ENCODE assay signal across 11 cellular contexts in genomic region chrX:151722241-151722846, GRCh38. TPM values are rescaled to one million over a fixed set of nuclear protein-coding genes. Genes with fewer than 3 reads are reported as not detected.
A peak's percentile ranks its signal among the peaks of the same experiment; 100 is the strongest.
DNase-seq lines count a peak whose midpoint lies in the region; ATAC-seq and TF ChIP-seq lines count a peak whose summit lies in the region.
"Had no signal": no experiment of that assay in that cellular context is flagged by ENCODE, and none has a peak within 500 bp of the region (broad histone marks: within the 10 kb centered on the region; RNA-seq: fewer than 3 reads in every experiment).

No MANE protein-coding gene starts in this region.

- intact Hi-C loops in mucosa of descending colon (cut with DNase I, micrococcal nuclease): no loop called here

- ATAC-seq in mucosa of descending colon (peak; percentile 76), HG03025 (IDR thresholded peaks at IDR 0.05; ENCODE audit: low FRiP score, unreplicated experiment) (no peak)

- peaks cover 0 to 9% (median 0%) of the 10 kb centered on the region in 11 experiments; a peak in 3 of 22 replicates for H3K9me3 ChIP-seq in BLaER1 treated with 17β-estradiol and CSF1 and Interleukin-3, amounts not matched to agents 10 nM and 100 nM (replicated peaks in 1 of 11)
- no peaks in the 10 kb centered on the region for H3K9me3 ChIP-seq in mucosa of descending colon
- H3K9me3 ChIP-seq: tibial artery had no signal

- peaks cover 0 to 10% (median 0%) of the 10 kb centered on the region in 11 experiments; a peak in 3 of 22 replicates for H4K20me1 ChIP-seq in BLaER1 treated with 17β-estradiol and CSF1 and Interleukin-3, amounts not matched to agents 10 nM and 100 nM

- H3K4me3 ChIP-seq in BLaER1 treated with 17β-estradiol and CSF1 and Interleukin-3, amounts not matched to agents 10 nM and 100 nM: no peak overlapping the region
- H3K4me3 ChIP-seq in HFF-Myc (replicated peaks; ENCODE audit: low read depth, low read length): no peak overlapping the region
- H3K4me3 ChIP-seq in mucosa of descending colon: no peak overlapping the region
- H3K4me3 ChIP-seq: tibial artery had no signal

- H3K4me2 ChIP-seq in BLaER1 treated with 17β-estradiol and CSF1 and Interleukin-3, amounts not matched to agents 10 nM and 100 nM: peak overlapping the region in 10 of 11 experiments; percentile 62 to 76 (median 70); a peak in 18 of 22 replicates

- DNase-seq in HFF-Myc (ENCODE audit: extremely low read depth, low read depth): no peak
- DNase-seq in dermis blood vessel endothelial cell: peak; percentile 43
- peak in 2 of 3 donors; percentile 42 to 49 for DNase-seq in mucosa of descending colon
- DNase-seq in anterior cingulate cortex (lab: John Stamatoyannopoulos, UW): no peak
- DNase-seq in activated T-cell treated with anti-CD3 and anti-CD28 coated beads for 4 hours: no peak
- no peak for DNase-seq in cerebellum (ENCODE audit: low spot score)
- DNase-seq: GDM1, NCI-H2029 had no signal

- H3K9ac ChIP-seq in BLaER1 treated with 17β-estradiol and CSF1 and Interleukin-3, amounts not matched to agents 10 nM and 100 nM: peak overlapping the region in 1 of 11 experiments; percentile 50; a peak in 2 of 22 replicates

- peaks cover 84 to 100% (median 97%) of the 10 kb centered on the region in 11 experiments for H3K27me3 ChIP-seq in BLaER1 treated with 17β-estradiol and CSF1 and Interleukin-3, amounts not matched to agents 10 nM and 100 nM
- H3K27me3 ChIP-seq: tibial artery had no signal

- peak overlapping the region in 5 of 11 experiments; percentile 67 to 74 (median 72); a peak in 10 of 22 replicates for H3K27ac ChIP-seq in BLaER1 treated with 17β-estradiol and CSF1 and Interleukin-3, amounts not matched to agents 10 nM and 100 nM
- H3K27ac ChIP-seq: tibial artery had no signal

- peak; percentile 42 for TF ChIP-seq CTCF in HFF-Myc (IDR thresholded peaks at IDR 0.05; ENCODE audit: low read depth, low read length, missing control alignments)
- TF ChIP-seq CTCF in mucosa of descending colon (IDR thresholded peaks at IDR 0.05): no peak

- H3K4me1 ChIP-seq in BLaER1 treated with 17β-estradiol and CSF1 and Interleukin-3, amounts not matched to agents 10 nM and 100 nM: peaks cover 40 to 56% (median 48%) of the 10 kb centered on the region in 10 experiments
- H3K4me1 ChIP-seq in mucosa of descending colon (ENCODE audit: low read depth): no peaks in the 10 kb centered on the region
- H3K4me1 ChIP-seq: tibial artery had no signal

- H3K36me3 ChIP-seq in BLaER1 treated with 17β-estradiol and CSF1 and Interleukin-3, amounts not matched to agents 10 nM and 100 nM: no peaks in the 10 kb centered on the region
- no peaks in the 10 kb centered on the region for H3K36me3 ChIP-seq in mucosa of descending colon (ENCODE audit: low read depth)
- H3K36me3 ChIP-seq: tibial artery had no signal

RNA-seq across cellular contexts. Expression of gene FATE1, which starts 6.5 kb away (rescaled TPM):
- total RNA-seq in dermis blood vessel endothelial cell: not detected in 2 replicates
- not detected for total RNA-seq in mucosa of descending colon
- not detected for total RNA-seq in cerebellum

RNA-seq across cellular contexts. Expression of gene CNGA2, which starts 12.2 kb away (rescaled TPM):
- total RNA-seq in dermis blood vessel endothelial cell (not detected in 2 replicates), mucosa of descending colon (not detected), cerebellum (not detected)

RNA-seq across cellular contexts. Expression of gene PRRG3, which starts 27.1 kb away (rescaled TPM):
- total RNA-seq in dermis blood vessel endothelial cell: not detected in 2 replicates
- 1 to 10 TPM in 1 of 3 donors, under 1 TPM in 2; 0.06 to 2.8 (median 0.22) TPM for total RNA-seq in mucosa of descending colon
- 6.5 TPM for total RNA-seq in cerebellum

Comparison
In these comparisons a context has a peak if more than half of its experiments do, and no peak if none do; other contexts are left out.
1. DNase-seq: peak in dermis blood vessel endothelial cell (single experiment) and mucosa of descending colon (2 of 3); none in HFF-Myc (single experiment), anterior cingulate cortex (0 of 58), activated T-cell treated with anti-CD3 and anti-CD28 coated beads for 4 hours (single experiment) and cerebellum (single experiment).